1 cellular context compared by ENCODE assay signal in genomic region chr11:65558002-65558784, GRCh38.
TF ChIP-seq lines count a peak whose summit lies in the region.

TSS of gene LTBP3 (minus strand) at chr11:65558359. CDS start at chr11:65557959, 400 bp downstream.

TF ChIP-seq in IMR-90, 13 proteins besides CTCF, POLR2A, EP300 and RAD21 (continued from another document):
- no peak for TF ChIP-seq RCOR1 (IDR thresholded peaks at IDR 0.05; ENCODE audit: insufficient replicate concordance, low read length)
